13 cellular contexts compared by ENCODE assay signal in genomic region chr7:76338298-76339084, GRCh38. TPM values are rescaled to one million over a fixed set of nuclear protein-coding genes. Genes with fewer than 3 reads are reported as not detected.
DNase-seq lines count a peak whose midpoint lies in the region; ATAC-seq and TF ChIP-seq lines count a peak whose summit lies in the region.
"Had no signal": no experiment of that assay in that cellular context is flagged by ENCODE, and none has a peak within 500 bp of the region (broad histone marks: within the 10 kb centered on the region; RNA-seq: fewer than 3 reads in every experiment).

No MANE protein-coding gene starts in this region.

- CTCF ChIA-PET in mammary epithelial cell (lab: Charles Lee; ENCODE audit: low non-redundant PET) = no interaction called here

- H3K9ac ChIP-seq in mammary epithelial cell (ENCODE audit: insufficient read depth, low read length) = no peak overlapping the region

- H3K4me1 Mint-ChIP-seq in CD14-positive monocyte (peaks cover 55% of the 10 kb centered on the region), nephron progenitor cell (peaks cover 12% of the 10 kb centered on the region)

- H3K79me2 ChIP-seq in mammary epithelial cell (ENCODE audit: insufficient read depth, low read length) = peaks cover 99% of the 10 kb centered on the region

- peaks cover 28 to 64% of the 10 kb centered on the region in 2 donors for H3K36me3 Mint-ChIP-seq in CD14-positive monocyte
- H3K36me3 Mint-ChIP-seq in nephron progenitor cell (ENCODE audit: low read depth) = peaks cover 77% of the 10 kb centered on the region

- BruUV-seq in mammary epithelial cell (replicated peaks; lab: Mats Ljungman, UMichigan) = no TSS peak

- intact Hi-C loops in CD14-positive monocyte (cut with micrococcal nuclease) = no loop called here
- intact Hi-C loops in mammary epithelial cell (cut with micrococcal nuclease) = loop anchor here (5.0 kb wide), 1 partner anchor 84 kb away; the partner anchor contains the start of gene ZP3

- peaks cover 36% of the 10 kb centered on the region for H4K20me1 ChIP-seq in mammary epithelial cell (ENCODE audit: insufficient read depth, low read length)

- H2AFZ ChIP-seq in mammary epithelial cell (ENCODE audit: low read depth, low read length) = no peak overlapping the region

- ATAC-seq in GM21529 (IDR thresholded peaks at IDR 0.05; ENCODE audit: unreplicated experiment) = no peak
- ATAC-seq in HG03342 (IDR thresholded peaks at IDR 0.05; ENCODE audit: unreplicated experiment) = no peak
- ATAC-seq: right lobe of liver had no signal

- H3K27me3 Mint-ChIP-seq in CD14-positive monocyte (ENCODE audit: low read depth in 3 of 3) = no peaks in the 10 kb centered on the region
- H3K27me3 Mint-ChIP-seq in nephron progenitor cell (ENCODE audit: low read depth, poor library complexity) = no peaks in the 10 kb centered on the region

- no peak overlapping the region for H3K4me2 ChIP-seq in mammary epithelial cell (ENCODE audit: insufficient read depth, low read depth, low read length)

- H3K27ac ChIP-seq in mammary epithelial cell (ENCODE audit: insufficient read depth, low read depth, low read length) = no peak overlapping the region
- H3K27ac ChIP-seq: right lobe of liver, SJSA1 had no signal

- no peak for DNase-seq in CD14-positive monocyte (ENCODE audit: low spot score)
- peak; percentile 39 for DNase-seq in HPDE6-E6E7 (ENCODE audit: extremely low spot score)
- DNase-seq in mammary epithelial cell = peak; percentile 83
- no peak for DNase-seq in nephron progenitor cell
- no peak for DNase-seq in T1000 (lab: John Stamatoyannopoulos, UW)
- no peak for DNase-seq in HuH-7.5 (ENCODE audit: low spot score)
- DNase-seq: activated CD4-positive, alpha-beta T cell treated with anti-CD3 and anti-CD28 coated beads for 4 hours; activated naive CD4-positive, alpha-beta T cell treated with anti-CD3 and anti-CD28 coated beads, Interleukin-2, amount 50 U/mL, for 16 hours; NCI-H510A; right lobe of liver had no signal

- peaks cover 10% of the 10 kb centered on the region for H3K36me3 ChIP-seq in mammary epithelial cell (ENCODE audit: insufficient read depth, low read length)

- 58% methylated on average over 9 of the region's 9 CpGs for WGBS in mammary epithelial cell (ENCODE audit: low coverage, missing lambda C conversion rate)

- no peaks in the 10 kb centered on the region for H3K9me3 ChIP-seq in mammary epithelial cell (replicated peaks; ENCODE audit: insufficient read depth, low read length)
- H3K9me3 ChIP-seq: right lobe of liver, SJSA1 had no signal

- H3K4me3 ChIP-seq in mammary epithelial cell (replicated peaks in 1 of 3; ENCODE audit: insufficient read depth in 1 of 3, low read depth in 2 of 3, low read length in 3 of 3) = no peak overlapping the region
- H3K4me3 ChIP-seq: right lobe of liver, SJSA1 had no signal

- H3K27ac Mint-ChIP-seq in CD14-positive monocyte (peak overlapping the region in 5 of 7 donors; percentile 30 to 75 (median 51)), nephron progenitor cell (peak overlapping the region; percentile 20)

- dilution Hi-C loops in mammary epithelial cell (cut with HindIII; ENCODE audit: low sequenced_read_pairs) = loop anchor here (5.0 kb wide), 1 partner anchor 84 kb away; the partner anchor contains the start of gene ZP3

- in situ Hi-C loops in mammary epithelial cell (cut with MboI; ENCODE audit: low sequenced_read_pairs in 2 of 2) = no loop called here

- peaks cover 20% of the 10 kb centered on the region for H3K4me1 ChIP-seq in mammary epithelial cell (ENCODE audit: insufficient read depth, low read length)

- no peak for TF ChIP-seq CTCF in CD14-positive monocyte (IDR thresholded peaks at IDR 0.05)
- TF ChIP-seq CTCF in mammary epithelial cell (conservative IDR thresholded peaks at IDR 0.05 in 1 of 2, IDR thresholded peaks at IDR 0.05 in 1 of 2; ENCODE audit: extremely low read depth in 1 of 2, insufficient read depth in 1 of 2, low read depth in 1 of 2, low read length in 2 of 2) = no peak
- no peak for TF ChIP-seq CTCF in nephron progenitor cell (IDR thresholded peaks at IDR 0.05)

- no peaks in the 10 kb centered on the region for H3K27me3 ChIP-seq in mammary epithelial cell (ENCODE audit: insufficient read depth, low read length)
- H3K27me3 ChIP-seq: right lobe of liver, SJSA1 had no signal

- H3K9me3 Mint-ChIP-seq in CD14-positive monocyte (no peaks in the 10 kb centered on the region), nephron progenitor cell (no peaks in the 10 kb centered on the region)

- H3K4me3 Mint-ChIP-seq in CD14-positive monocyte (no peak overlapping the region), nephron progenitor cell (no peak overlapping the region)

RNA-seq across cellular contexts. Expression of gene YWHAG, which starts 20.3 kb away (rescaled TPM):
- polyA plus RNA-seq in CD14-positive monocyte = 10 to 100 TPM in 1 of 2 donors, 1 to 10 TPM in 1; 6.9 to 12.2 TPM
- total RNA-seq in mammary epithelial cell = 100 to 1,000 TPM; 155 to 227 TPM
- 74.1 TPM for polyA plus RNA-seq in mammary epithelial cell
- polyA minus RNA-seq in mammary epithelial cell = 151 TPM

RNA-seq across cellular contexts. Expression of gene HSPB1, which starts 36.0 kb away (rescaled TPM):
- polyA plus RNA-seq in CD14-positive monocyte = 1 to 10 TPM; 8.3 to 8.9 TPM
- 100 to 1,000 TPM; 523 to 862 TPM for total RNA-seq in mammary epithelial cell
- 420 TPM for polyA plus RNA-seq in mammary epithelial cell
- 132 TPM for polyA minus RNA-seq in mammary epithelial cell

Comparison
In these comparisons a context has a peak if more than half of its experiments do, and no peak if none do; other contexts are left out.
1. DNase-seq: peak in HPDE6-E6E7 (single experiment) and mammary epithelial cell (single experiment); none in CD14-positive monocyte (single experiment), nephron progenitor cell (single experiment), T1000 (single experiment) and HuH-7.5 (single experiment).
2. RNA of gene HSPB1, which starts 36.0 kb away (polyA plus RNA-seq): 420 TPM in mammary epithelial cell (single experiment); 8.3 to 8.9 TPM in CD14-positive monocyte; every median in the first group is over 10 times any median in the second.